ENCODE assay signal across 10 cellular contexts in the genomic region with DNA sequence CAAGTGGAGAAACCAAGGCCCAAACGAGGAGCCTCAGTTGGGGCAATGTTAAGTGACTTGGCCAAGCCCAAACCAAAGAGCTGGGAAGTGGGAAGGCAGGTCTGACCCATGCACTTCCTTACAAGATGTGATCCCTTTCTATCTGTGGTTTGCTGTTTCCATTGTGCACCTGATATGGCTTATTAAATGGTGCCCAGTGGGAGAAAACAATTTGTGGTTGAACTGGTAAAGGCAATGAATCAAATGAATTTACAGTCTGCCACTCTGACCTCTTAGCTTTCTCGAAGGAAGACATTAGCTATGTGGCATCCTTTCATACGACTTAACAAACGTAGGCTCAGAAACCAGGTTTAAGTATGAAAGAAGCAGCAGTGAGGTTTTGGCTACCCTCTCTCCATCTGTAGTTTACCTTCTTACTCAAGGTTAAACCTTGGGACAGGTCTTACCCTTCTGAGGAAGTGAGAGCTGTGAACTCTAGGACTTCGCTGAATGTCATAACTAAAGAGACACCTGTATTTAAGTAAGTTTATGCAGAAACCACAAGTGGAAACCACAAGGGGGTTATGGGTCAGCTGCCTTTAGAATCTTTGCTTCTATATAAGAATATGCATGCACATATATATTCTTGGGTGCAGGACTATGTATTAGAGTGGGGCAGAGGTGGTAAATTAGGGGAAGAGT.
DNase-seq lines count a peak whose midpoint lies in the region; ATAC-seq and TF ChIP-seq lines count a peak whose summit lies in the region.
"Had no signal": no experiment of that assay in that cellular context is flagged by ENCODE, and none has a peak within 500 bp of the region (broad histone marks: within the 10 kb centered on the region; RNA-seq: fewer than 3 reads in every experiment).

No MANE protein-coding gene starts in this region.

- H3K4me3 ChIP-seq in KMS-11 (IDR thresholded peaks at IDR 0.05; ENCODE audit: insufficient read depth, low read depth, low read length) (no peak overlapping the region), left lung (no peak overlapping the region)
- H3K4me3 ChIP-seq: HAP-1 had no signal

- DNase-seq in DMS53 treated with DMSO at 0.1 percent for 48 hours (lab: John Stamatoyannopoulos, UW; ENCODE audit: unreplicated experiment) (no peak), KBM-7 (no peak), left lung (no peak), NCI-H2227 (lab: John Stamatoyannopoulos, UW; ENCODE audit: unreplicated experiment) (no peak)
- DNase-seq: endodermal cell had no signal

- H3K27ac ChIP-seq in KMS-11 (no peak overlapping the region), left lung (no peak overlapping the region)

- H3K4me2 ChIP-seq in KMS-11 = peak overlapping the region; percentile 43

- no peaks in the 10 kb centered on the region for H4K20me1 ChIP-seq in KMS-11 (ENCODE audit: insufficient read depth)

- H3K36me3 ChIP-seq in KMS-11 (ENCODE audit: insufficient read depth) (no peaks in the 10 kb centered on the region), left lung (no peaks in the 10 kb centered on the region)
- H3K36me3 ChIP-seq: HAP-1 had no signal

- H3K9ac ChIP-seq in KMS-11 = no peak overlapping the region

- no peak for TF ChIP-seq CTCF in KMS-11 (conservative IDR thresholded peaks at IDR 0.05; ENCODE audit: low read depth, low read length)
- TF ChIP-seq CTCF in left lung (IDR thresholded peaks at IDR 0.05) = no peak

- H3K9me3 ChIP-seq in left lung = no peaks in the 10 kb centered on the region
- H3K9me3 ChIP-seq: HAP-1 had no signal

- in situ Hi-C loops in KBM-7 (cut with MboI; ENCODE audit: low pct_unique_long_range_greater_than_20kb, low sequenced_read_pairs) = no loop called here

- peaks cover 7% of the 10 kb centered on the region; the same call in 1 of the 2 replicates for H3K27me3 ChIP-seq in KMS-11 (ENCODE audit: insufficient read depth, low read depth)
- H3K27me3 ChIP-seq in left lung = no peaks in the 10 kb centered on the region

- intact Hi-C loops in left lung (cut with DNase I) = no loop called here

- ATAC-seq in GM18502 (IDR thresholded peaks at IDR 0.05; ENCODE audit: poor library complexity, unreplicated experiment) (peak; percentile 70), GM21381 (IDR thresholded peaks at IDR 0.05; ENCODE audit: unreplicated experiment) (peak; percentile 96), HG03039 (IDR thresholded peaks at IDR 0.05; ENCODE audit: unreplicated experiment) (peak; percentile 91), left lung (no peak)

- H3K4me1 ChIP-seq in KMS-11 (ENCODE audit: low read depth, poor library complexity, severe bottlenecking) = peaks cover 28% of the 10 kb centered on the region
- H3K4me1 ChIP-seq in left lung = peaks cover 0 to 3% of the 10 kb centered on the region in 2 donors
- H3K4me1 ChIP-seq: HAP-1 had no signal

- H2AFZ ChIP-seq in KMS-11 (ENCODE audit: low read depth) = no peak overlapping the region

- H3K79me2 ChIP-seq in KMS-11 (ENCODE audit: insufficient read depth, low read depth) = no peaks in the 10 kb centered on the region
